Comparison of ENCODE assay signal across 18 cellular contexts in the genomic region with DNA sequence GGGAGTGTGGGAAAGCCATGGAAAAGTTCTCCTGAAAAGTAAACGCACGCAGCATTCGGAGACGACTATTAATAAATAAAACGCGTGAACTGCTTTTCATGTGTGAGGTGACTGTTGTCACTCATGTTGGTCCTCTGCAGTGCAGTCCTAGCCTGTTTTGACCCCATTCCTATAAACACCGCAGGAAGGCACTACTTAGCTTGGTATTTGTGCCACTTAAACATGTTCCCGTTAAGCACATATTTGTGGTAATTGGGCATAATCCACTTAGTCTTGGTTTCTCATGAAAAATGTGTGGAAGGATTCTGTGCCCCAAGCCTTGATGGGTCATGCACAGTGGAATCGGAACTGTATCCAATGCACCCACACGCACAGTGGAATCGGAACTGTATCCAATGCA.
"Had no signal": no experiment of that assay in that cellular context is flagged by ENCODE, and none has a peak within 500 bp of the region (broad histone marks: within the 10 kb centered on the region; RNA-seq: fewer than 3 reads in every experiment).

No MANE protein-coding gene starts in this region.

- H3K27me3 ChIP-seq: sigmoid colon had no signal

- H3K4me1 Mint-ChIP-seq: activated naive CD4-positive, alpha-beta T cell treated with anti-CD3 and anti-CD28 coated beads, Interleukin-2, amount 10 ng/mL, durations not matched to agents 7 days and 5 days; endodermal cell; memory B cell had no signal

- H3K27ac ChIP-seq: coronary artery, heart right ventricle, tibial nerve had no signal

- H3K4me3 ChIP-seq: coronary artery, heart right ventricle, sigmoid colon, tibial nerve had no signal

- H3K4me1 ChIP-seq: heart right ventricle, tibial nerve had no signal

- H3K36me3 Mint-ChIP-seq: activated naive CD4-positive, alpha-beta T cell treated with anti-CD3 and anti-CD28 coated beads, Interleukin-2, amount 10 ng/mL, durations not matched to agents 7 days and 5 days; memory B cell had no signal

- DNase-seq: activated CD4-positive, alpha-beta T cell treated with anti-CD3 and anti-CD28 coated beads, Interleukin-2, amount 50 U/mL, for 48 hours; activated effector memory CD4-positive, alpha-beta T cell treated with anti-CD3 and anti-CD28 coated beads, Interleukin-2, amount 50 U/mL, for 16 hours; activated naive CD4-positive, alpha-beta T cell treated with anti-CD3 and anti-CD28 coated beads, Interleukin-2, amount 10 ng/mL, durations not matched to agents 7 days and 5 days; activated T-cell treated with anti-CD3 and anti-CD28 coated beads, Interleukin-2, amount 50 U/mL, for 72 hours; cerebellar nuclear complex; endodermal cell; heart right ventricle; islet precursor cell; left colon; nephron progenitor cell; nucleus accumbens; sigmoid colon; stimulated activated CD4-positive, alpha-beta T cell treated with anti-CD3 and anti-CD28 coated beads, Interleukin-1b, Interleukin-23, amount 100 ng/mL, for 48 hours; T-helper 1 cell had no signal

- H3K27ac Mint-ChIP-seq: activated naive CD4-positive, alpha-beta T cell treated with anti-CD3 and anti-CD28 coated beads, Interleukin-2, amount 10 ng/mL, durations not matched to agents 7 days and 5 days; activated T-cell treated with anti-CD3 and anti-CD28 coated beads, Interleukin-2, amount 50 U/mL, for 72 hours; endodermal cell; memory B cell; stimulated activated naive CD8-positive, alpha-beta T cell treated with anti-CD3 and anti-CD28 coated beads, Interleukin-15, Interleukin-2, amounts not matched to agents 100 ng/mL and 50 ng/mL, for 24 hours had no signal

- H3K9me3 Mint-ChIP-seq: activated naive CD4-positive, alpha-beta T cell treated with anti-CD3 and anti-CD28 coated beads, Interleukin-2, amount 10 ng/mL, durations not matched to agents 7 days and 5 days; activated T-cell treated with anti-CD3 and anti-CD28 coated beads, Interleukin-2, amount 50 U/mL, for 72 hours; endodermal cell; memory B cell; nephron progenitor cell; stimulated activated naive CD8-positive, alpha-beta T cell treated with anti-CD3 and anti-CD28 coated beads, Interleukin-15, Interleukin-2, amounts not matched to agents 100 ng/mL and 50 ng/mL, for 24 hours had no signal

- H3K4me3 Mint-ChIP-seq: activated naive CD4-positive, alpha-beta T cell treated with anti-CD3 and anti-CD28 coated beads, Interleukin-2, amount 10 ng/mL, durations not matched to agents 7 days and 5 days; activated T-cell treated with anti-CD3 and anti-CD28 coated beads, Interleukin-2, amount 50 U/mL, for 72 hours; endodermal cell; memory B cell; nephron progenitor cell; stimulated activated naive CD8-positive, alpha-beta T cell treated with anti-CD3 and anti-CD28 coated beads, Interleukin-15, Interleukin-2, amounts not matched to agents 100 ng/mL and 50 ng/mL, for 24 hours had no signal

- ATAC-seq: activated T-cell treated with anti-CD3 and anti-CD28 coated beads, Interleukin-2, amount 50 U/mL, for 72 hours; heart right ventricle; left colon had no signal
